ENCODE assay signal across 1 cellular context in genomic region chr4:112517911-112518310, GRCh38.
TF ChIP-seq lines count a peak whose summit lies in the region.

No MANE protein-coding gene starts in this region.

TF ChIP-seq in GM12878, 131 proteins besides CTCF, POLR2A, EP300 and RAD21 (continued from another document):
- TF ChIP-seq ZBTB40 (IDR thresholded peaks at IDR 0.05; ENCODE audit: borderline replicate concordance) (no peak), EGR1 (IDR thresholded peaks at IDR 0.05; ENCODE audit: borderline replicate concordance in 1 of 2, low read depth in 2 of 2, low read length in 2 of 2) (no peak), HSF1 (IDR thresholded peaks at IDR 0.05; ENCODE audit: low read depth, low read length) (no peak), ZNF217 (IDR thresholded peaks at IDR 0.05) (no peak), ZBTB11 (CRISPR knock-in tag; IDR thresholded peaks at IDR 0.05) (no peak), ESRRA (IDR thresholded peaks at IDR 0.05; ENCODE audit: low read length) (no peak), TARDBP (IDR thresholded peaks at IDR 0.05; ENCODE audit: borderline replicate concordance) (no peak), SMARCA5 (IDR thresholded peaks at IDR 0.05) (no peak), PKNOX1 (IDR thresholded peaks at IDR 0.05) (no peak; the same call in 1 of the 2 replicates), CREM (IDR thresholded peaks at IDR 0.05; ENCODE audit: low read depth) (no peak), YY1 (IDR thresholded peaks at IDR 0.05; ENCODE audit: low read depth, low read length) (no peak), SPI1 (IDR thresholded peaks at IDR 0.05; ENCODE audit: borderline replicate concordance, insufficient read depth, low read depth, low read length) (no peak)
